In the genomic region with DNA sequence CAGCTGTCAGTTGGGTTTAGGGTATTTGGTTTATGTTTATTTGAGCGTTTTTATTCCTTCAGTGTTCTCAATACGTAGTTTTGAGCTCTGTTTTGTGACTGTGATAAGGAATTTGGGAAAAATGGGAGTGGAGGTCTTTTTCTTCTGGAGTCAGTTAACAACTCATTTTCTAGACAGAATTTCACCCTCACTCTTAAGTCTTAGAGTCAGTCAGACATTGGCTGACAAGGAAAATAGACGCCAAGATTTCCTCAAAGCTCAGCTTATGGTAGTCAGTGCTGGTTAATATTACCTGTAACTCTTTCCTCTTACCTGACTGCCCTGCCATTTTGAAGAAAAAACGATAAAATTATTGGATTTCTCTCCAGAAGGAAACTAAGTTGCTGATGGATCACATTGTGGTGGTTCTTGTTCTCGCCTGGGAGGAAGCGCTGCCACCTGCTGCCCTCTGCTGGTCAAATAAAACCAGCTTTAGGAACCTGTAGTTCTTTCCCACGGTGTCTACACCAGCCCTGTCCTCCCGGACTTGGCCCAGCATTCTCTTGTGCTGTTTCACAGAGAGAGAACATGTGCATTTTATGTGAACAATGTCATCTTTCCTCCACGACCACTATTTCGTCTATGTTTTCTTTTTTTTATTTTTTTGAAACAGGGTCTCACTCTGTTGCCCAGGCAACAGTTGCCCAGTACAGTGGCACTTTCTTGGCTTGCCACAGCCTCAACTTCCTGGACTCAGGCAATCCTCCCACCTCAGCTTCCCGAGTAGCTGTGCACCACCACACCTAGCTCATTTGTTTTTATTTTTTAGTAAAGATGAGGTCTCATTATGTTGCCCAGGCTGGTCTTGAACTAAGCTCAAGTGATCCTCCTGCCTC, we compare ENCODE assay signal across 1 cellular context.
A peak's percentile ranks its signal among the peaks of the same experiment; 100 is the strongest.
TF ChIP-seq lines count a peak whose summit lies in the region.

No MANE protein-coding gene starts in this region.

TF ChIP-seq in HepG2, 621 proteins besides CTCF, POLR2A, EP300 and RAD21 (continued from another document and continues in another):
- TF ChIP-seq NFE2 (CRISPR knock-in tag; IDR thresholded peaks at IDR 0.05): no peak
- TF ChIP-seq ZNF253 (CRISPR knock-in tag; IDR thresholded peaks at IDR 0.05; ENCODE audit: borderline replicate concordance): no peak
- TF ChIP-seq NR3C1 (CRISPR knock-in tag; IDR thresholded peaks at IDR 0.05): no peak
- TF ChIP-seq GATAD1 (CRISPR knock-in tag; IDR thresholded peaks at IDR 0.05): 0 out of 2 replicates have a peak, but pooled peaks have one; percentile 16
- no peak for TF ChIP-seq GABPA (IDR thresholded peaks at IDR 0.05; ENCODE audit: low read depth, low read length)
- TF ChIP-seq GABPA (CRISPR knock-in tag; IDR thresholded peaks at IDR 0.05; ENCODE audit: low read depth): no peak
- TF ChIP-seq, protein P1, sequence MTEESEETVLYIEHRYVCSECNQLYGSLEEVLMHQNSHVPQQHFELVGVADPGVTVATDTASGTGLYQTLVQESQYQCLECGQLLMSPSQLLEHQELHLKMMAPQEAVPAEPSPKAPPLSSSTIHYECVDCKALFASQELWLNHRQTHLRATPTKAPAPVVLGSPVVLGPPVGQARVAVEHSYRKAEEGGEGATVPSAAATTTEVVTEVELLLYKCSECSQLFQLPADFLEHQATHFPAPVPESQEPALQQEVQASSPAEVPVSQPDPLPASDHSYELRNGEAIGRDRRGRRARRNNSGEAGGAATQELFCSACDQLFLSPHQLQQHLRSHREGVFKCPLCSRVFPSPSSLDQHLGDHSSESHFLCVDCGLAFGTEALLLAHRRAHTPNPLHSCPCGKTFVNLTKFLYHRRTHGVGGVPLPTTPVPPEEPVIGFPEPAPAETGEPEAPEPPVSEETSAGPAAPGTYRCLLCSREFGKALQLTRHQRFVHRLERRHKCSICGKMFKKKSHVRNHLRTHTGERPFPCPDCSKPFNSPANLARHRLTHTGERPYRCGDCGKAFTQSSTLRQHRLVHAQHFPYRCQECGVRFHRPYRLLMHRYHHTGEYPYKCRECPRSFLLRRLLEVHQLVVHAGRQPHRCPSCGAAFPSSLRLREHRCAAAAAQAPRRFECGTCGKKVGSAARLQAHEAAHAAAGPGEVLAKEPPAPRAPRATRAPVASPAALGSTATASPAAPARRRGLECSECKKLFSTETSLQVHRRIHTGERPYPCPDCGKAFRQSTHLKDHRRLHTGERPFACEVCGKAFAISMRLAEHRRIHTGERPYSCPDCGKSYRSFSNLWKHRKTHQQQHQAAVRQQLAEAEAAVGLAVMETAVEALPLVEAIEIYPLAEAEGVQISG (CRISPR knock-in tag; IDR thresholded peaks at IDR 0.05): 0 out of 2 replicates have a peak, but pooled peaks have one; percentile 31
- no peak for TF ChIP-seq RORA (CRISPR knock-in tag; IDR thresholded peaks at IDR 0.05)
- no peak for TF ChIP-seq NFKBIZ (CRISPR knock-in tag; IDR thresholded peaks at IDR 0.05)
- no peak for TF ChIP-seq AKAP8 (CRISPR knock-in tag; IDR thresholded peaks at IDR 0.05)
- TF ChIP-seq, protein P2, sequence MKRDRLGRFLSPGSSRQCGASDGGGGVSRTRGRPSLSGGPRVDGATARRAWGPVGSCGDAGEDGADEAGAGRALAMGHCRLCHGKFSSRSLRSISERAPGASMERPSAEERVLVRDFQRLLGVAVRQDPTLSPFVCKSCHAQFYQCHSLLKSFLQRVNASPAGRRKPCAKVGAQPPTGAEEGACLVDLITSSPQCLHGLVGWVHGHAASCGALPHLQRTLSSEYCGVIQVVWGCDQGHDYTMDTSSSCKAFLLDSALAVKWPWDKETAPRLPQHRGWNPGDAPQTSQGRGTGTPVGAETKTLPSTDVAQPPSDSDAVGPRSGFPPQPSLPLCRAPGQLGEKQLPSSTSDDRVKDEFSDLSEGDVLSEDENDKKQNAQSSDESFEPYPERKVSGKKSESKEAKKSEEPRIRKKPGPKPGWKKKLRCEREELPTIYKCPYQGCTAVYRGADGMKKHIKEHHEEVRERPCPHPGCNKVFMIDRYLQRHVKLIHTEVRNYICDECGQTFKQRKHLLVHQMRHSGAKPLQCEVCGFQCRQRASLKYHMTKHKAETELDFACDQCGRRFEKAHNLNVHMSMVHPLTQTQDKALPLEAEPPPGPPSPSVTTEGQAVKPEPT (CRISPR knock-in tag; IDR thresholded peaks at IDR 0.05; ENCODE audit: low read depth): no peak
- no peak for TF ChIP-seq ZNF12 (CRISPR knock-in tag; IDR thresholded peaks at IDR 0.05)
- no peak for TF ChIP-seq NCOA2 (CRISPR knock-in tag; IDR thresholded peaks at IDR 0.05)
- peak; percentile 15 for TF ChIP-seq YY1 (IDR thresholded peaks at IDR 0.05; ENCODE audit: insufficient read depth, insufficient replicate concordance, low read depth, low read length)
- TF ChIP-seq ZNF207 (IDR thresholded peaks at IDR 0.05; ENCODE audit: borderline replicate concordance): no peak
- no peak for TF ChIP-seq ZKSCAN5 (CRISPR knock-in tag; IDR thresholded peaks at IDR 0.05)
- peak; percentile 48 for TF ChIP-seq CCAR2 (optimal IDR thresholded peaks at IDR 0.05; ENCODE audit: low read depth, low read length)
- no peak for TF ChIP-seq PRPF4 (IDR thresholded peaks at IDR 0.05; ENCODE audit: low read depth, low read length, poor library complexity, severe bottlenecking)
- TF ChIP-seq TBP (CRISPR knock-in tag; IDR thresholded peaks at IDR 0.05): peak; percentile 57; the same call in 1 of the 2 replicates
- TF ChIP-seq ZSCAN31 (CRISPR knock-in tag; IDR thresholded peaks at IDR 0.05; ENCODE audit: low read depth): 0 out of 2 replicates have a peak, but pooled peaks have one; percentile 29
- peak; percentile 41; the same call in 1 of the 2 replicates for TF ChIP-seq SAP130 (CRISPR knock-in tag; IDR thresholded peaks at IDR 0.05; ENCODE audit: low read depth)
- peak; percentile 67 for TF ChIP-seq ELF3 (CRISPR knock-in tag; IDR thresholded peaks at IDR 0.05)
- no peak for TF ChIP-seq KDM5A (IDR thresholded peaks at IDR 0.05; ENCODE audit: borderline replicate concordance, low read length)
- TF ChIP-seq, protein P3, sequence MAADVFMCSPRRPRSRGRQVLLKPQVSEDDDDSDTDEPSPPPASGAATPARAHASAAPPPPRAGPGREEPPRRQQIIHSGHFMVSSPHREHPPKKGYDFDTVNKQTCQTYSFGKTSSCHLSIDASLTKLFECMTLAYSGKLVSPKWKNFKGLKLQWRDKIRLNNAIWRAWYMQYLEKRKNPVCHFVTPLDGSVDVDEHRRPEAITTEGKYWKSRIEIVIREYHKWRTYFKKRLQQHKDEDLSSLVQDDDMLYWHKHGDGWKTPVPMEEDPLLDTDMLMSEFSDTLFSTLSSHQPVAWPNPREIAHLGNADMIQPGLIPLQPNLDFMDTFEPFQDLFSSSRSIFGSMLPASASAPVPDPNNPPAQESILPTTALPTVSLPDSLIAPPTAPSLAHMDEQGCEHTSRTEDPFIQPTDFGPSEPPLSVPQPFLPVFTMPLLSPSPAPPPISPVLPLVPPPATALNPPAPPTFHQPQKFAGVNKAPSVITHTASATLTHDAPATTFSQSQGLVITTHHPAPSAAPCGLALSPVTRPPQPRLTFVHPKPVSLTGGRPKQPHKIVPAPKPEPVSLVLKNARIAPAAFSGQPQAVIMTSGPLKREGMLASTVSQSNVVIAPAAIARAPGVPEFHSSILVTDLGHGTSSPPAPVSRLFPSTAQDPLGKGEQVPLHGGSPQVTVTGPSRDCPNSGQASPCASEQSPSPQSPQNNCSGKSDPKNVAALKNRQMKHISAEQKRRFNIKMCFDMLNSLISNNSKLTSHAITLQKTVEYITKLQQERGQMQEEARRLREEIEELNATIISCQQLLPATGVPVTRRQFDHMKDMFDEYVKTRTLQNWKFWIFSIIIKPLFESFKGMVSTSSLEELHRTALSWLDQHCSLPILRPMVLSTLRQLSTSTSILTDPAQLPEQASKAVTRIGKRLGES (CRISPR knock-in tag; IDR thresholded peaks at IDR 0.05; ENCODE audit: borderline replicate concordance): no peak
- peak; percentile 66; the same call in 1 of the 2 replicates for TF ChIP-seq MED1 (CRISPR knock-in tag; IDR thresholded peaks at IDR 0.05)
- TF ChIP-seq, protein P4, sequence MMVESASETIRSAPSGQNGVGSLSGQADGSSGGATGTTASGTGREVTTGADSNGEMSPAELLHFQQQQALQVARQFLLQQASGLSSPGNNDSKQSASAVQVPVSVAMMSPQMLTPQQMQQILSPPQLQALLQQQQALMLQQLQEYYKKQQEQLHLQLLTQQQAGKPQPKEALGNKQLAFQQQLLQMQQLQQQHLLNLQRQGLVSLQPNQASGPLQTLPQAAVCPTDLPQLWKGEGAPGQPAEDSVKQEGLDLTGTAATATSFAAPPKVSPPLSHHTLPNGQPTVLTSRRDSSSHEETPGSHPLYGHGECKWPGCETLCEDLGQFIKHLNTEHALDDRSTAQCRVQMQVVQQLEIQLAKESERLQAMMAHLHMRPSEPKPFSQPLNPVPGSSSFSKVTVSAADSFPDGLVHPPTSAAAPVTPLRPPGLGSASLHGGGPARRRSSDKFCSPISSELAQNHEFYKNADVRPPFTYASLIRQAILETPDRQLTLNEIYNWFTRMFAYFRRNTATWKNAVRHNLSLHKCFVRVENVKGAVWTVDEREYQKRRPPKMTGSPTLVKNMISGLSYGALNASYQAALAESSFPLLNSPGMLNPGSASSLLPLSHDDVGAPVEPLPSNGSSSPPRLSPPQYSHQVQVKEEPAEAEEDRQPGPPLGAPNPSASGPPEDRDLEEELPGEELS (CRISPR knock-in tag; IDR thresholded peaks at IDR 0.05): 0 out of 2 replicates have a peak, but pooled peaks have one; percentile 31
- no peak for TF ChIP-seq ZSCAN12 (CRISPR knock-in tag; IDR thresholded peaks at IDR 0.05)
- TF ChIP-seq NR2F6 (IDR thresholded peaks at IDR 0.05): no peak
- peak; percentile 37; the same call in 1 of the 2 replicates for TF ChIP-seq NR2F6 (CRISPR knock-in tag; IDR thresholded peaks at IDR 0.05)
- TF ChIP-seq, protein P5, sequence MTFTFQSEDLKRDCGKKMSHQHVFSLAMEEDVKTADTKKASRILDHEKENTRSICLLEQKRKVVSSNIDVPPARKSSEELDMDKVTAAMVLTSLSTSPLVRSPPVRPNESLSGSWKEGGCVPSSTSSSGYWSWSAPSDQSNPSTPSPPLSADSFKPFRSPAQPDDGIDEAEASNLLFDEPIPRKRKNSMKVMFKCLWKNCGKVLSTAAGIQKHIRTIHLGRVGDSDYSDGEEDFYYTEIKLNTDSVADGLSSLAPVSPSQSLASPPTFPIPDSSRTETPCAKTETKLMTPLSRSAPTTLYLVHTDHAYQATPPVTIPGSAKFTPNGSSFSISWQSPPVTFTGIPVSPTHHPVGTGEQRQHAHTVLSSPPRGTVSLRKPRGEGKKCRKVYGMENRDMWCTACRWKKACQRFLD (CRISPR knock-in tag; IDR thresholded peaks at IDR 0.05; ENCODE audit: borderline replicate concordance): no peak
- no peak for TF ChIP-seq PCBP1 (IDR thresholded peaks at IDR 0.05; ENCODE audit: borderline replicate concordance, low read depth, low read length)
- TF ChIP-seq, protein P6, sequence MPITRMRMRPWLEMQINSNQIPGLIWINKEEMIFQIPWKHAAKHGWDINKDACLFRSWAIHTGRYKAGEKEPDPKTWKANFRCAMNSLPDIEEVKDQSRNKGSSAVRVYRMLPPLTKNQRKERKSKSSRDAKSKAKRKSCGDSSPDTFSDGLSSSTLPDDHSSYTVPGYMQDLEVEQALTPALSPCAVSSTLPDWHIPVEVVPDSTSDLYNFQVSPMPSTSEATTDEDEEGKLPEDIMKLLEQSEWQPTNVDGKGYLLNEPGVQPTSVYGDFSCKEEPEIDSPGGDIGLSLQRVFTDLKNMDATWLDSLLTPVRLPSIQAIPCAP (CRISPR knock-in tag; IDR thresholded peaks at IDR 0.05; ENCODE audit: low read depth): no peak
- TF ChIP-seq, protein P7, sequence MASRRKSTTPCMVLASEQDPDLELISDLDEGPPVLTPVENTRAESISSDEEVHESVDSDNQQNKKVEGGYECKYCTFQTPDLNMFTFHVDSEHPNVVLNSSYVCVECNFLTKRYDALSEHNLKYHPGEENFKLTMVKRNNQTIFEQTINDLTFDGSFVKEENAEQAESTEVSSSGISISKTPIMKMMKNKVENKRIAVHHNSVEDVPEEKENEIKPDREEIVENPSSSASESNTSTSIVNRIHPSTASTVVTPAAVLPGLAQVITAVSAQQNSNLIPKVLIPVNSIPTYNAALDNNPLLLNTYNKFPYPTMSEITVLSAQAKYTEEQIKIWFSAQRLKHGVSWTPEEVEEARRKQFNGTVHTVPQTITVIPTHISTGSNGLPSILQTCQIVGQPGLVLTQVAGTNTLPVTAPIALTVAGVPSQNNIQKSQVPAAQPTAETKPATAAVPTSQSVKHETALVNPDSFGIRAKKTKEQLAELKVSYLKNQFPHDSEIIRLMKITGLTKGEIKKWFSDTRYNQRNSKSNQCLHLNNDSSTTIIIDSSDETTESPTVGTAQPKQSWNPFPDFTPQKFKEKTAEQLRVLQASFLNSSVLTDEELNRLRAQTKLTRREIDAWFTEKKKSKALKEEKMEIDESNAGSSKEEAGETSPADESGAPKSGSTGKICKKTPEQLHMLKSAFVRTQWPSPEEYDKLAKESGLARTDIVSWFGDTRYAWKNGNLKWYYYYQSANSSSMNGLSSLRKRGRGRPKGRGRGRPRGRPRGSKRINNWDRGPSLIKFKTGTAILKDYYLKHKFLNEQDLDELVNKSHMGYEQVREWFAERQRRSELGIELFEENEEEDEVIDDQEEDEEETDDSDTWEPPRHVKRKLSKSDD (CRISPR knock-in tag; IDR thresholded peaks at IDR 0.05; ENCODE audit: low read depth): no peak
- 0 out of 2 replicates have a peak, but pooled peaks have one; percentile 9 for TF ChIP-seq POGZ (CRISPR knock-in tag; IDR thresholded peaks at IDR 0.05)
- TF ChIP-seq TBL1XR1 (IDR thresholded peaks at IDR 0.05; ENCODE audit: borderline replicate concordance, low read length, partially characterized antibody): no peak
- TF ChIP-seq MTA1 (CRISPR knock-in tag; IDR thresholded peaks at IDR 0.05; ENCODE audit: borderline replicate concordance): no peak
- TF ChIP-seq ZNF282 (IDR thresholded peaks at IDR 0.05; ENCODE audit: partially characterized antibody): no peak
- TF ChIP-seq KLF15 (CRISPR knock-in tag; IDR thresholded peaks at IDR 0.05; ENCODE audit: borderline replicate concordance): no peak; the same call in 1 of the 2 replicates
- no peak for TF ChIP-seq CHD4 (IDR thresholded peaks at IDR 0.05; ENCODE audit: borderline replicate concordance, low read length)
- no peak for TF ChIP-seq NFRKB (IDR thresholded peaks at IDR 0.05)
- TF ChIP-seq HNF4G (IDR thresholded peaks at IDR 0.05; ENCODE audit: borderline replicate concordance, low read depth, low read length): no peak; the same call in 1 of the 2 replicates
- TF ChIP-seq HNF4G (CRISPR knock-in tag; IDR thresholded peaks at IDR 0.05; ENCODE audit: borderline replicate concordance, low read depth): no peak
- TF ChIP-seq, protein P8, sequence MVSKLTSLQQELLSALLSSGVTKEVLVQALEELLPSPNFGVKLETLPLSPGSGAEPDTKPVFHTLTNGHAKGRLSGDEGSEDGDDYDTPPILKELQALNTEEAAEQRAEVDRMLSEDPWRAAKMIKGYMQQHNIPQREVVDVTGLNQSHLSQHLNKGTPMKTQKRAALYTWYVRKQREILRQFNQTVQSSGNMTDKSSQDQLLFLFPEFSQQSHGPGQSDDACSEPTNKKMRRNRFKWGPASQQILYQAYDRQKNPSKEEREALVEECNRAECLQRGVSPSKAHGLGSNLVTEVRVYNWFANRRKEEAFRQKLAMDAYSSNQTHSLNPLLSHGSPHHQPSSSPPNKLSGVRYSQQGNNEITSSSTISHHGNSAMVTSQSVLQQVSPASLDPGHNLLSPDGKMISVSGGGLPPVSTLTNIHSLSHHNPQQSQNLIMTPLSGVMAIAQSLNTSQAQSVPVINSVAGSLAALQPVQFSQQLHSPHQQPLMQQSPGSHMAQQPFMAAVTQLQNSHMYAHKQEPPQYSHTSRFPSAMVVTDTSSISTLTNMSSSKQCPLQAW (CRISPR knock-in tag; IDR thresholded peaks at IDR 0.05): peak; percentile 44; the same call in 1 of the 2 replicates
- no peak for TF ChIP-seq SRSF9 (IDR thresholded peaks at IDR 0.05; ENCODE audit: borderline replicate concordance, insufficient read depth, low read depth, low read length, poor library complexity, severe bottlenecking)
